Comparison of ENCODE assay signal across 8 cellular contexts in genomic region chr2:118223487-118224136, GRCh38.
A peak's percentile ranks its signal among the peaks of the same experiment; 100 is the strongest.
DNase-seq lines count a peak whose midpoint lies in the region; ATAC-seq and TF ChIP-seq lines count a peak whose summit lies in the region.

No MANE protein-coding gene starts in this region.

- TF ChIP-seq RAD21 in SK-N-SH (IDR thresholded peaks at IDR 0.05; ENCODE audit: low read length), result no peak

- H3K4me3 Mint-ChIP-seq in neural progenitor cell, result peak overlapping the region; percentile 88

- peak overlapping the region; percentile 21 to 34 for H3K4me3 ChIP-seq in SK-N-SH (ENCODE audit: low read depth in 2 of 2, low read length in 1 of 2)
- H3K4me3 ChIP-seq in neural progenitor cell, result peak overlapping the region; percentile 57

- H3K27ac ChIP-seq in SK-N-SH (ENCODE audit: low read depth in 2 of 2, low read length in 1 of 2) (no peak overlapping the region), neural progenitor cell (no peak overlapping the region)

- no peak for TF ChIP-seq EP300 in SK-N-SH (IDR thresholded peaks at IDR 0.05; ENCODE audit: borderline replicate concordance in 1 of 2, low read depth in 1 of 2, low read length in 1 of 2)

- WGBS in SK-N-SH (ENCODE audit: low lambda C conversion rate), result 13% methylated on average over 30 of the region's 30 CpGs

- H3K27ac Mint-ChIP-seq in neural progenitor cell, result peak overlapping the region; percentile 89

- DNase-seq in SK-N-SH, result no peak
- DNase-seq in central memory CD4-positive, alpha-beta T cell, result peak; percentile 5
- DNase-seq in neural progenitor cell (ENCODE audit: low spot score), result peak; percentile 36
- DNase-seq in H4 (ENCODE audit: low spot score), result no peak
- no peak for DNase-seq in OCI-M1 (lab: John Stamatoyannopoulos, UW)
- DNase-seq in iPS-NIHi11 (ENCODE audit: low spot score), result no peak

- ATAC-seq in SK-N-SH treated with all-trans-retinoic acid at 6 μM for 48 hours (no peak), HG03159 (IDR thresholded peaks at IDR 0.05; ENCODE audit: unreplicated experiment) (peak; percentile 1)

- H4K20me1 ChIP-seq in SK-N-SH (ENCODE audit: insufficient read depth) (no peaks in the 10 kb centered on the region; the same call in 1 of the 2 replicates), neural progenitor cell (ENCODE audit: low read depth) (no peaks in the 10 kb centered on the region)

- H3K4me2 ChIP-seq in SK-N-SH, result peak overlapping the region; percentile 69
- peak overlapping the region; percentile 86 for H3K4me2 ChIP-seq in neural progenitor cell

- H3F3A ChIP-seq in SK-N-SH (replicated peaks; ENCODE audit: insufficient read depth), result no peaks in the 10 kb centered on the region
- peaks cover 30% of the 10 kb centered on the region for H3F3A ChIP-seq in neural progenitor cell (ENCODE audit: low read depth)

- H3K9me2 ChIP-seq in SK-N-SH, result no peaks in the 10 kb centered on the region

- H3K9me3 ChIP-seq in SK-N-SH, result no peaks in the 10 kb centered on the region
- no peaks in the 10 kb centered on the region for H3K9me3 ChIP-seq in neural progenitor cell (ENCODE audit: low read depth)

- POLR2A ChIA-PET in SK-N-SH (lab: Yijun Ruan, JAX), result no interaction called here

- H3K4me1 Mint-ChIP-seq in neural progenitor cell, result peaks cover 53% of the 10 kb centered on the region

- no peaks in the 10 kb centered on the region for H3K36me3 ChIP-seq in SK-N-SH (replicated peaks in 1 of 2; ENCODE audit: control insufficient read depth in 1 of 2, insufficient read depth in 2 of 2, low read length in 1 of 2)
- H3K36me3 ChIP-seq in neural progenitor cell, result no peaks in the 10 kb centered on the region

- H3K27me3 ChIP-seq in SK-N-SH (ENCODE audit: insufficient read depth) (peaks cover 66% of the 10 kb centered on the region), neural progenitor cell (peaks cover 71% of the 10 kb centered on the region)

- H3K27me3 Mint-ChIP-seq in neural progenitor cell (ENCODE audit: insufficient read depth, low read depth), result peaks cover 24% of the 10 kb centered on the region

- H2AFZ ChIP-seq in SK-N-SH (ENCODE audit: low read depth) (peak overlapping the region; percentile 81; the same call in 1 of the 2 replicates), neural progenitor cell (replicated peaks) (peak overlapping the region; percentile 91)

- no peak for TF ChIP-seq CTCF in SK-N-SH (IDR thresholded peaks at IDR 0.05)
- TF ChIP-seq CTCF in neural progenitor cell (IDR thresholded peaks at IDR 0.05), result no peak

- no peak overlapping the region for H3K9ac ChIP-seq in SK-N-SH
- H3K9ac ChIP-seq in neural progenitor cell, result no peak overlapping the region

- no peaks in the 10 kb centered on the region for H3K9me3 Mint-ChIP-seq in neural progenitor cell

- CTCF ChIA-PET in SK-N-SH (lab: Yijun Ruan, JAX), result interaction anchor here (0.6 to 5.5 kb wide), 10 partner anchors 10 to 658 kb away, joined by 3 to 57 read pairs (median 4); partner anchors contain the start of gene EN1

- peaks cover 0 to 5% of the 10 kb centered on the region in 2 experiments; a peak in 1 of 4 replicates for H3K4me1 ChIP-seq in SK-N-SH (ENCODE audit: control insufficient read depth in 1 of 2, insufficient read depth in 2 of 2, low read depth in 1 of 2, low read length in 1 of 2)
- peaks cover 28% of the 10 kb centered on the region for H3K4me1 ChIP-seq in neural progenitor cell

- H3K79me2 ChIP-seq in SK-N-SH (ENCODE audit: insufficient read depth) (no peaks in the 10 kb centered on the region), neural progenitor cell (ENCODE audit: low read depth) (no peaks in the 10 kb centered on the region)

- peaks cover 2% of the 10 kb centered on the region for H3K36me3 Mint-ChIP-seq in neural progenitor cell

TF ChIP-seq in SK-N-SH, 30 proteins besides CTCF, POLR2A, EP300 and RAD21:
- TF ChIP-seq EZH2phosphoT487 (IDR thresholded peaks at IDR 0.05; ENCODE audit: borderline replicate concordance, low read depth), result peak; percentile 65
- no peak for TF ChIP-seq SIN3A (IDR thresholded peaks at IDR 0.05; ENCODE audit: borderline replicate concordance, low read depth, low read length)

TF ChIP-seq in SK-N-SH treated with all-trans-retinoic acid at 6 μM for 48 hours, 23 proteins besides CTCF, POLR2A, EP300 and RAD21:
- TF ChIP-seq, protein P1, sequence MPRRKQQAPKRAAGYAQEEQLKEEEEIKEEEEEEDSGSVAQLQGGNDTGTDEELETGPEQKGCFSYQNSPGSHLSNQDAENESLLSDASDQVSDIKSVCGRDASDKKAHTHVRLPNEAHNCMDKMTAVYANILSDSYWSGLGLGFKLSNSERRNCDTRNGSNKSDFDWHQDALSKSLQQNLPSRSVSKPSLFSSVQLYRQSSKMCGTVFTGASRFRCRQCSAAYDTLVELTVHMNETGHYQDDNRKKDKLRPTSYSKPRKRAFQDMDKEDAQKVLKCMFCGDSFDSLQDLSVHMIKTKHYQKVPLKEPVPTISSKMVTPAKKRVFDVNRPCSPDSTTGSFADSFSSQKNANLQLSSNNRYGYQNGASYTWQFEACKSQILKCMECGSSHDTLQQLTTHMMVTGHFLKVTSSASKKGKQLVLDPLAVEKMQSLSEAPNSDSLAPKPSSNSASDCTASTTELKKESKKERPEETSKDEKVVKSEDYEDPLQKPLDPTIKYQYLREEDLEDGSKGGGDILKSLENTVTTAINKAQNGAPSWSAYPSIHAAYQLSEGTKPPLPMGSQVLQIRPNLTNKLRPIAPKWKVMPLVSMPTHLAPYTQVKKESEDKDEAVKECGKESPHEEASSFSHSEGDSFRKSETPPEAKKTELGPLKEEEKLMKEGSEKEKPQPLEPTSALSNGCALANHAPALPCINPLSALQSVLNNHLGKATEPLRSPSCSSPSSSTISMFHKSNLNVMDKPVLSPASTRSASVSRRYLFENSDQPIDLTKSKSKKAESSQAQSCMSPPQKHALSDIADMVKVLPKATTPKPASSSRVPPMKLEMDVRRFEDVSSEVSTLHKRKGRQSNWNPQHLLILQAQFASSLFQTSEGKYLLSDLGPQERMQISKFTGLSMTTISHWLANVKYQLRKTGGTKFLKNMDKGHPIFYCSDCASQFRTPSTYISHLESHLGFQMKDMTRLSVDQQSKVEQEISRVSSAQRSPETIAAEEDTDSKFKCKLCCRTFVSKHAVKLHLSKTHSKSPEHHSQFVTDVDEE (CRISPR knock-in tag; IDR thresholded peaks at IDR 0.05), result no peak
- TF ChIP-seq ZNF70 (CRISPR knock-in tag; IDR thresholded peaks at IDR 0.05), result no peak
- TF ChIP-seq ZC3H10 (CRISPR knock-in tag; IDR thresholded peaks at IDR 0.05), result no peak
- no peak for TF ChIP-seq ZNF565 (CRISPR knock-in tag; conservative IDR thresholded peaks at IDR 0.05; ENCODE audit: low read depth)
- TF ChIP-seq OSR1 (CRISPR knock-in tag; IDR thresholded peaks at IDR 0.05), result no peak
- TF ChIP-seq CSRNP3 (CRISPR knock-in tag; IDR thresholded peaks at IDR 0.05), result no peak
- TF ChIP-seq RARB (CRISPR knock-in tag; IDR thresholded peaks at IDR 0.05), result no peak
- TF ChIP-seq CSDC2 (CRISPR knock-in tag; IDR thresholded peaks at IDR 0.05), result no peak
- no peak for TF ChIP-seq ZFP3 (CRISPR knock-in tag; IDR thresholded peaks at IDR 0.05)

Comparison
In these comparisons a context has a peak if more than half of its experiments do, and no peak if none do; other contexts are left out.
1. DNase-seq: peak in central memory CD4-positive, alpha-beta T cell (single experiment) and neural progenitor cell (single experiment); none in SK-N-SH (single experiment), H4 (single experiment), OCI-M1 (single experiment) and iPS-NIHi11 (single experiment).